Comparison of ENCODE assay signal across 11 cellular contexts in the genomic region with DNA sequence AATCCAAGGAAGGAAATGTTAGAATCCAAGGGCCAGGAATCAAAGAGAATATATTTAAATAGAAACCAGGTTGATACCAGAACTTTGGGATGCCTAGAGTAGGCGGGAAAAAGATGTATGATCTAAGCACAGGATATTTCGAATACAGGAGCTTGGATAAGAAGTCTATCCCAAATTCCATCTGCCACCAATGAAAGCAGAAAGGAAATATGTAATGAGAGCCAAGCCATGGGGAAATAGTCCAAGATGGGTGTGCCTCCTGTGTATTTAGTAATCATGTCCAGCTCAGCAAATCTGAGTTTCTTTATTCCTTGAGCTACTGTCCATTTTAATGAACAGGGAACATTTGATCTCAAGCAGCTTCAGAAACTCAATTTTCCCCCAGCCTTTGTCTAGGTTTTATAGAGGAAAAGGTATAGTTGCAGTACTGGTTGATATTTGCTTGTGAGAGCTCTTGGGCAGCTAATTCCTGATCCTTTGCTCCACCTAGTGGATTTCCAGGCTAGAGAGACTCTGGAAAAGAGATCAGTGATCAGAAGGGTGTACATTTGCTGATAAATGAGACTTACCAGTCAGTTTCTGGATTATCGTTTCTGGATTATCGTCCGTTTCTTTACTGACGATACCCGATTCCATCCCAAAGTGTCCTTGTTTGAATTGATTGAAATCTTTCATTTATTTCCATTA. TPM values are rescaled to one million over a fixed set of nuclear protein-coding genes. Genes with fewer than 3 reads are reported as not detected.
DNase-seq lines count a peak whose midpoint lies in the region; ATAC-seq, FAIRE-seq and TF ChIP-seq lines count a peak whose summit lies in the region.
"Not testable (repeated sequence)": the region's sequence is repeated elsewhere in the genome, so short reads cannot be mapped to it uniquely, and the experiment has no call there.
"Had no signal": no experiment of that assay in that cellular context is flagged by ENCODE, and none has a peak within 500 bp of the region (broad histone marks: within the 10 kb centered on the region; RNA-seq: fewer than 3 reads in every experiment).

No MANE protein-coding gene starts in this region.

- not testable (repeated sequence) for H3K9ac ChIP-seq in IMR-90 (ENCODE audit: low read depth, low read length); endothelial cell of umbilical vein (replicated peaks; ENCODE audit: extremely low read depth, insufficient read depth, low read length); smooth muscle cell (ENCODE audit: low read depth)

- not testable (repeated sequence) for H2AK9ac ChIP-seq in IMR-90 (replicated peaks; ENCODE audit: low read depth, low read length, poor library complexity)

- peak; percentile 31 for DNase-seq in IMR-90
- DNase-seq in NCI-H69 (lab: John Stamatoyannopoulos, UW): peak; percentile 23
- peak in 4 of 7 donors; percentile 8 to 30 (median 14) for DNase-seq in adrenal gland
- DNase-seq in endothelial cell of umbilical vein (ENCODE audit: low read depth, low spot score): peak; percentile 21
- DNase-seq in heart right ventricle: peak in 1 of 2 donors; percentile 14
- peak; percentile 23 for DNase-seq in medulla oblongata (ENCODE audit: extremely low spot score)
- not testable (repeated sequence) for DNase-seq in smooth muscle cell (lab: John Stamatoyannopoulos, UW; ENCODE audit: unreplicated experiment)

- H3K79me1 ChIP-seq in IMR-90 (ENCODE audit: low read depth in 1 of 2, low read length in 2 of 2): not testable (repeated sequence)

- intact Hi-C loops in IMR-90 (cut with micrococcal nuclease); adrenal gland (cut with DNase I); endothelial cell of umbilical vein (cut with micrococcal nuclease); heart right ventricle (cut with DNase I): not testable (repeated sequence)

- H3K4me3 ChIP-seq in IMR-90 (ENCODE audit: insufficient read depth, low read depth, low read length); adrenal gland; endothelial cell of umbilical vein (replicated peaks in 1 of 3; ENCODE audit: insufficient read depth in 1 of 3, low read depth in 1 of 3, low read length in 3 of 3); heart right ventricle; smooth muscle cell: not testable (repeated sequence)

- not testable (repeated sequence) for H3K18ac ChIP-seq in IMR-90 (ENCODE audit: low read depth, low read length)

- not testable (repeated sequence) for H2BK5ac ChIP-seq in IMR-90 (ENCODE audit: low read depth, low read length, poor library complexity, severe bottlenecking)

- not testable (repeated sequence) for H3K9me3 ChIP-seq in IMR-90 (ENCODE audit: control insufficient read depth, insufficient read depth, low read length); adrenal gland (replicated peaks in 1 of 3); endothelial cell of umbilical vein (replicated peaks; ENCODE audit: control insufficient read depth, insufficient read depth, low read length); heart right ventricle; smooth muscle cell (replicated peaks; ENCODE audit: low read depth)

- not testable (repeated sequence) for TF ChIP-seq RAD21 in IMR-90 (IDR thresholded peaks at IDR 0.05; ENCODE audit: low read length)

- H3F3A ChIP-seq in smooth muscle cell (ENCODE audit: low read depth): not testable (repeated sequence)

- not testable (repeated sequence) for H2AK5ac ChIP-seq in IMR-90 (ENCODE audit: low read depth, low read length)

- not testable (repeated sequence) for H4K20me1 ChIP-seq in IMR-90 (ENCODE audit: insufficient read depth, low read length); endothelial cell of umbilical vein (replicated peaks; ENCODE audit: control insufficient read depth, extremely low read depth, insufficient read depth, low read length); smooth muscle cell (ENCODE audit: low read depth)

- dilution Hi-C loops in IMR-90 (cut with HindIII; ENCODE audit: low sequenced_read_pairs, unreplicated experiment); endothelial cell of umbilical vein (cut with MboI; ENCODE audit: extremely low pct_ligation_motif_present, low sequenced_read_pairs): not testable (repeated sequence)

- H3K56ac ChIP-seq in IMR-90 (ENCODE audit: extremely low read depth, insufficient read depth, low read length): not testable (repeated sequence)

- in situ Hi-C loops in IMR-90 (cut with MboI; ENCODE audit: low sequenced_read_pairs): not testable (repeated sequence)

- not testable (repeated sequence) for H3K9me1 ChIP-seq in IMR-90 (ENCODE audit: insufficient read depth, low read length); endothelial cell of umbilical vein (replicated peaks; ENCODE audit: control insufficient read depth, extremely low read depth, insufficient read depth, low read length)

- H4K8ac ChIP-seq in IMR-90 (ENCODE audit: low read depth in 2 of 2, low read length in 2 of 2): not testable (repeated sequence)

- not testable (repeated sequence) for H3K4me2 ChIP-seq in IMR-90 (ENCODE audit: low read depth, low read length); endothelial cell of umbilical vein (ENCODE audit: insufficient read depth, low read length); smooth muscle cell

- H2AFZ ChIP-seq in IMR-90 (replicated peaks; ENCODE audit: low read length, poor library complexity); endothelial cell of umbilical vein (ENCODE audit: low read depth, low read length); smooth muscle cell (ENCODE audit: low read depth): not testable (repeated sequence)

- POLR2A ChIA-PET in IMR-90 (lab: Charles Lee; ENCODE audit: unreplicated experiment); endothelial cell of umbilical vein (lab: Charles Lee): not testable (repeated sequence)

- not testable (repeated sequence) for H3K14ac ChIP-seq in IMR-90 (replicated peaks; ENCODE audit: low read depth, low read length)

- not testable (repeated sequence) for H2BK20ac ChIP-seq in IMR-90 (ENCODE audit: low read depth, low read length)

- not testable (repeated sequence) for H3K79me2 ChIP-seq in endothelial cell of umbilical vein (ENCODE audit: control insufficient read depth, insufficient read depth, low read length); smooth muscle cell (ENCODE audit: low read depth)

- FAIRE-seq in endothelial cell of umbilical vein (lab: Jason Lieb, UNC): not testable (repeated sequence)

- not testable (repeated sequence) for TF ChIP-seq POLR2A in IMR-90 (IDR thresholded peaks at IDR 0.05; ENCODE audit: low read depth, low read length); adrenal gland (IDR thresholded peaks at IDR 0.05); endothelial cell of umbilical vein (IDR thresholded peaks at IDR 0.05; ENCODE audit: low read depth, low read length)

- BruUV-seq in IMR-90 (replicated peaks; lab: Mats Ljungman, UMichigan); endothelial cell of umbilical vein (replicated peaks; lab: Mats Ljungman, UMichigan): not testable (repeated sequence)

- H3K27me3 ChIP-seq in IMR-90 (ENCODE audit: control insufficient read depth, insufficient read depth, low read length); adrenal gland; endothelial cell of umbilical vein (ENCODE audit: control insufficient read depth in 2 of 2, insufficient read depth in 2 of 2, low read length in 2 of 2); heart right ventricle; smooth muscle cell (ENCODE audit: low read depth): not testable (repeated sequence)

- H2BK15ac ChIP-seq in IMR-90 (ENCODE audit: low read depth, low read length): not testable (repeated sequence)

- not testable (repeated sequence) for H3K23ac ChIP-seq in IMR-90 (ENCODE audit: low read depth, low read length)

- peak; percentile 62 for ATAC-seq in IMR-90 (ENCODE audit: low read depth)
- ATAC-seq in heart right ventricle: peak; percentile 59 to 86 (median 72)

- not testable (repeated sequence) for H3K4ac ChIP-seq in IMR-90 (ENCODE audit: low read depth, low read length)

- not testable (repeated sequence) for H3K27ac ChIP-seq in C4-2B; IMR-90 (ENCODE audit: insufficient read depth, low read length); adrenal gland; endothelial cell of umbilical vein (ENCODE audit: insufficient read depth, low read depth, low read length); heart right ventricle; smooth muscle cell (ENCODE audit: low read depth)

- CTCF ChIA-PET in IMR-90 (lab: Yijun Ruan, JAX) (interaction anchor here (0.7 kb wide), 2 partner anchors 241 to 381 kb away, joined by 3 to 4 read pairs; no protein-coding TSS in a partner anchor), endothelial cell of umbilical vein (lab: Charles Lee) (interaction anchor here (1.2 kb wide), 2 partner anchors 190 to 197 kb away, joined by 3 read pairs; no protein-coding TSS in a partner anchor)

- H2BK120ac ChIP-seq in IMR-90 (ENCODE audit: low read depth, low read length): not testable (repeated sequence)

- not testable (repeated sequence) for H3K4me1 ChIP-seq in IMR-90 (ENCODE audit: control insufficient read depth, insufficient read depth, low read length); adrenal gland (replicated peaks in 1 of 2); endothelial cell of umbilical vein (ENCODE audit: control insufficient read depth, extremely low read depth, insufficient read depth, low read length); heart right ventricle; smooth muscle cell (ENCODE audit: low read depth)

- no CpG with 5 or more reads among the region's 7 CpGs for WGBS in IMR-90 (ENCODE audit: extremely low coverage in 2 of 2, insufficient read length in 1 of 2), 2 experiments
- 64 to 79% (median 72%) methylated on average over 5 to 7 of the region's 7 CpGs for WGBS in adrenal gland, 4 donors
- 48 to 71% methylated on average over 7 of the region's 7 CpGs for WGBS in heart right ventricle, 2 donors
- WGBS in smooth muscle cell (ENCODE audit: low lambda C conversion rate): 76% methylated on average over 7 of the region's 7 CpGs

- not testable (repeated sequence) for H3K36me3 ChIP-seq in IMR-90 (ENCODE audit: control insufficient read depth, insufficient read depth, low read length); adrenal gland (replicated peaks in 1 of 2); endothelial cell of umbilical vein (ENCODE audit: control insufficient read depth in 2 of 2, extremely low read depth in 1 of 2, insufficient read depth in 2 of 2, low read length in 2 of 2); heart right ventricle; smooth muscle cell (ENCODE audit: low read depth)

- not testable (repeated sequence) for H4K5ac ChIP-seq in IMR-90 (ENCODE audit: low read depth, low read length)

- H4K91ac ChIP-seq in IMR-90 (ENCODE audit: insufficient read depth, low read depth, low read length): not testable (repeated sequence)

- peak; percentile 23 for TF ChIP-seq CTCF in C4-2B (conservative IDR thresholded peaks at IDR 0.05)
- peak; percentile 17; the same call in 1 of the 2 replicates for TF ChIP-seq CTCF in IMR-90 (conservative IDR thresholded peaks at IDR 0.05; ENCODE audit: low read depth, low read length)
- TF ChIP-seq CTCF in adrenal gland (IDR thresholded peaks at IDR 0.05): peak in 4 of 6 experiments; percentile 14 to 27 (median 20)
- peak in 1 of 2 donors; percentile 6 for TF ChIP-seq CTCF in endothelial cell of umbilical vein (IDR thresholded peaks at IDR 0.05; ENCODE audit: extremely low read depth in 1 of 2, insufficient read depth in 1 of 2, low read depth in 1 of 2, low read length in 2 of 2)
- TF ChIP-seq CTCF in heart right ventricle (IDR thresholded peaks at IDR 0.05): peak in 6 of 9 donors; percentile 32 to 57 (median 48)
- TF ChIP-seq CTCF in smooth muscle cell (IDR thresholded peaks at IDR 0.05; ENCODE audit: borderline replicate concordance, insufficient read depth, poor library complexity, severe bottlenecking): peak; percentile 26

RNA-seq across cellular contexts. Expression of gene FAM72A, which starts 28.3 kb away (rescaled TPM):
- total RNA-seq in IMR-90 (2012; rRNA removed) (2.2 and 4.2 TPM in 2 replicates), adrenal gland (1 to 10 TPM in 7 of 8 donors, under 1 TPM in 1; 0.52 to 6.1 (median 3.8) TPM), endothelial cell of umbilical vein (9.4 and 9.6 TPM in 2 replicates), heart right ventricle (1 to 10 TPM in 5 of 10 donors, under 1 TPM in 2, not detected in 3; 0.38 to 2.9 (median 1.5) TPM), smooth muscle cell (2.9 and 3.1 TPM in 2 replicates)
- polyA plus RNA-seq in IMR-90 (2012; rRNA removed) (3.8 and 5.0 TPM in 2 replicates), adrenal gland (1 to 10 TPM; 1.5 to 3.1 (median 2.6) TPM), endothelial cell of umbilical vein (3.4 and 3.6 TPM in 2 replicates), heart right ventricle (1 to 10 TPM in 1 of 2 donors, under 1 TPM in 1; 0.88 to 1.3 TPM), smooth muscle cell (3.7 and 4.1 TPM in 2 replicates)
- 2.3 and 2.4 TPM in 2 replicates for polyA plus RNA-seq in IMR-90 (2012; cell fraction: cytosol; rRNA removed)
- polyA plus RNA-seq in IMR-90 (2012; cell fraction: nucleus; rRNA removed; ENCODE audit: low replicate concordance): 2.4 and 6.2 TPM in 2 replicates
- 3.7 and 4.5 TPM in 2 replicates for polyA plus RNA-seq in endothelial cell of umbilical vein (2011; cell fraction: cytosol; rRNA removed)
- 5.8 and 7.7 TPM in 2 replicates for polyA plus RNA-seq in endothelial cell of umbilical vein (2011; cell fraction: nucleus; rRNA removed)
- 2.7 and 4.8 TPM in 2 replicates for polyA plus RNA-seq in endothelial cell of umbilical vein (2012)
- polyA minus RNA-seq in endothelial cell of umbilical vein: 3.4 and 5.4 TPM in 2 replicates
- polyA minus RNA-seq in endothelial cell of umbilical vein (2011; cell fraction: cytosol; rRNA and poly(A)+ RNA removed): 17.0 TPM
- 4.6 and 9.5 TPM in 2 replicates for polyA minus RNA-seq in endothelial cell of umbilical vein (2011; cell fraction: nucleus; rRNA and poly(A)+ RNA removed)

RNA-seq across cellular contexts. Expression of gene SRGAP2, which starts 29.0 kb away (rescaled TPM):
- 33.3 and 50.3 TPM in 2 replicates for total RNA-seq in IMR-90 (2012; rRNA removed)
- polyA plus RNA-seq in IMR-90 (2012; rRNA removed): 19.7 and 20.7 TPM in 2 replicates
- 8.1 and 12.3 TPM in 2 replicates for polyA plus RNA-seq in IMR-90 (2012; cell fraction: cytosol; rRNA removed)
- polyA plus RNA-seq in IMR-90 (2012; cell fraction: nucleus; rRNA removed; ENCODE audit: low replicate concordance): 46.8 and 67.8 TPM in 2 replicates
- total RNA-seq in adrenal gland: 100 to 1,000 TPM in 2 of 8 donors, 10 to 100 TPM in 6; 38.2 to 119 (median 56.8) TPM
- 10 to 100 TPM; 18.9 to 52.8 (median 28.2) TPM for polyA plus RNA-seq in adrenal gland
- 128 and 138 TPM in 2 replicates for total RNA-seq in endothelial cell of umbilical vein
- 40.8 and 46.4 TPM in 2 replicates for polyA plus RNA-seq in endothelial cell of umbilical vein
- 29.3 and 30.4 TPM in 2 replicates for polyA plus RNA-seq in endothelial cell of umbilical vein (2011; cell fraction: cytosol; rRNA removed)
- 134 and 138 TPM in 2 replicates for polyA plus RNA-seq in endothelial cell of umbilical vein (2011; cell fraction: nucleus; rRNA removed)
- 58.3 and 60.2 TPM in 2 replicates for polyA plus RNA-seq in endothelial cell of umbilical vein (2012)
- 115 and 125 TPM in 2 replicates for polyA minus RNA-seq in endothelial cell of umbilical vein
- polyA minus RNA-seq in endothelial cell of umbilical vein (2011; cell fraction: cytosol; rRNA and poly(A)+ RNA removed): 36.4 TPM
- polyA minus RNA-seq in endothelial cell of umbilical vein (2011; cell fraction: nucleus; rRNA and poly(A)+ RNA removed): 195 and 269 TPM in 2 replicates
- total RNA-seq in heart right ventricle: 10 to 100 TPM; 10.4 to 24.1 (median 15.5) TPM
- 10 to 100 TPM in 1 of 2 donors, 1 to 10 TPM in 1; 7.6 to 13.2 TPM for polyA plus RNA-seq in heart right ventricle
- total RNA-seq in smooth muscle cell: 43.0 and 62.9 TPM in 2 replicates
- 28.0 and 35.0 TPM in 2 replicates for polyA plus RNA-seq in smooth muscle cell

RNA-seq across cellular contexts. Expression of gene AVPR1B, which starts 57.1 kb away (rescaled TPM):
- total RNA-seq in IMR-90 (2012; rRNA removed): not detected in 2 replicates
- not detected in 2 replicates for polyA plus RNA-seq in IMR-90 (2012; rRNA removed)
- polyA plus RNA-seq in IMR-90 (2012; cell fraction: cytosol; rRNA removed): not detected in 2 replicates
- polyA plus RNA-seq in IMR-90 (2012; cell fraction: nucleus; rRNA removed; ENCODE audit: low replicate concordance): not detected in 2 replicates
- total RNA-seq in adrenal gland: not detected
- polyA plus RNA-seq in adrenal gland: not detected
- not detected in 2 replicates for total RNA-seq in endothelial cell of umbilical vein
- polyA plus RNA-seq in endothelial cell of umbilical vein: not detected in 2 replicates
- not detected in 2 replicates for polyA plus RNA-seq in endothelial cell of umbilical vein (2011; cell fraction: cytosol; rRNA removed)
- not detected in 2 replicates for polyA plus RNA-seq in endothelial cell of umbilical vein (2011; cell fraction: nucleus; rRNA removed)
- polyA plus RNA-seq in endothelial cell of umbilical vein (2012): not detected in 2 replicates
- polyA minus RNA-seq in endothelial cell of umbilical vein: not detected in 2 replicates
- not detected for polyA minus RNA-seq in endothelial cell of umbilical vein (2011; cell fraction: cytosol; rRNA and poly(A)+ RNA removed)
- not detected in 2 replicates for polyA minus RNA-seq in endothelial cell of umbilical vein (2011; cell fraction: nucleus; rRNA and poly(A)+ RNA removed)
- total RNA-seq in heart right ventricle: not detected
- polyA plus RNA-seq in heart right ventricle: not detected
- total RNA-seq in smooth muscle cell: not detected in 2 replicates
- not detected in 2 replicates for polyA plus RNA-seq in smooth muscle cell
- total RNA-seq: lower leg skin; T-helper 1 cell treated with Interleukin-12 subunit alpha and Interleukin-12 subunit beta and Interleukin-4 antibody, amounts not matched to agents 30 ng/mL and 1 ng/mL, for 36 hours had no signal
- polyA plus RNA-seq: BJ had no signal
